In the genomic region with DNA sequence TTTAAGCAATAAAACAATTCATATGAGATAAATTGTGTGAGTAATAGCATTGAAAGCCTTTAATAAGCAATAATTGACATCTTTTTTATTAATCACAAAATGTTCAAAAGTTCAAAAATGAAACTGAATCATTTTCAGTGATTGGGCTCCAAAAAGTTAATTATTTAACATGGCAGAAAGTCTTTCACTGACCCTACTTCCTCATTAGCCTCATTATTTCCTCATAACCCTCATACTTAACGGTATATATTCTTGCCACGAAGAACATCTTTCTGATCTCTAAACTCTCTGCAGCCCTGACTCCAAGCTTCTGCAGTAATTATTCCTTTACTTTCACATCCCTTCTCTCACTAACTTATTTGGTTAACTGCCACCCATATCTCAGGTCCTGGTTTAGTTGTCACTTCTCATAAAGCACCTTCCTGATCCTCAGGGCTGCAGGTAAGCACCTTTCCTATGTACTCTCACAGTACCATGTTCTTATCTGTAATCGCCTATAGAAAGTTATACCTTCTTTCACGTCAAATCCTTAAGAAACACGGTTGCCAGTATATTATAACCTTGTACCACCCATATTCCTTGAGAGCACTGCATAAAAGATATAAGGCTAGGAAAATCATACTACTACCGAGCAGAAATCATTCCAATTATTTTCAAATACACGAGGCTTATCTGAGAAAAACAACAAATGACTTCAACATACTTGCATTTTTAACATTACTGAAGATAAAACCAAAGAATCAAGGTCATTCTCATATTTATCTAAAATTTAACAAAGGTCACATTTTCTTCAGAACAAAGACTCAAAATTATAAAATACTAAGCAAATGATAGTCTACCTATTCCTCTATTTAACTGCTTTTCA, we compare ENCODE assay signal across 1 cellular context.
TF ChIP-seq lines count a peak whose summit lies in the region.

No MANE protein-coding gene starts in this region.

TF ChIP-seq in GM12878, 131 proteins besides CTCF, POLR2A, EP300 and RAD21 (continued from another document):
- TF ChIP-seq ATF7 (IDR thresholded peaks at IDR 0.05; ENCODE audit: low read depth), result no peak
- no peak for TF ChIP-seq BCL11A (IDR thresholded peaks at IDR 0.05; ENCODE audit: low read depth, low read length)
